ENCODE assay signal across 9 cellular contexts in the genomic region with DNA sequence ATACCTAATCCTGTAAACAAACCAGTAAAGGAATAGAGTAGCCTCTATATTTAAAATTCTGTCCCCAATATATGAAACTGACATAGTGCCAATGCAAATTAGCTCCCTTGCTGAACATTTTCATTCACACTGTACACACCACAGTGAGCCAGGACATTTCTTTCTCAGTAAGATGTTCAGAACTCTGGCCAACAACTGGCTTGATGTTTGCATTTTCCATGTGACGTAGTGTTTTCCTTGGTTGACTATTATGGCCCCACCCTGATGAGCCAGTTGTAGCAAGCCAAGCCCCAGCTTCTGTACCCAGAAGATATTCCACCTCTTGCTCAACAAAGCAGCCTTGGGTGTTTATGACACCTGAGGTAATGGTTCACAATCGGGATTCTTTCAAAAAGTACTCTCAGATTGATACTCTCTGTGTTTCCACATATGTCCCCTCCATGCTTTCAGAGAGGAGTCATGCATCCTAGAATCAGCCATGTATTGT. TPM values are rescaled to one million over a fixed set of nuclear protein-coding genes. Genes with fewer than 3 reads are reported as not detected.
DNase-seq lines count a peak whose midpoint lies in the region; ATAC-seq and TF ChIP-seq lines count a peak whose summit lies in the region.
"Had no signal": no experiment of that assay in that cellular context is flagged by ENCODE, and none has a peak within 500 bp of the region (broad histone marks: within the 10 kb centered on the region; RNA-seq: fewer than 3 reads in every experiment).

No MANE protein-coding gene starts in this region.

- H3K4me1 Mint-ChIP-seq in H9, result peaks cover 10 to 17% of the 10 kb centered on the region in 2 experiments

- H3K18ac ChIP-seq in H9 (ENCODE audit: insufficient read length, low read depth, low read length), result no peak overlapping the region

- H3K4me1 ChIP-seq in MM.1S (ENCODE audit: low read length) (peaks cover 15% of the 10 kb centered on the region), right cardiac atrium (ENCODE audit: control insufficient read depth, insufficient read depth, low read length) (no peaks in the 10 kb centered on the region), H9 (ENCODE audit: insufficient read depth, low read length) (no peaks in the 10 kb centered on the region)

- H3K79me2 ChIP-seq in MM.1S (ENCODE audit: low read length) (no peaks in the 10 kb centered on the region), H9 (ENCODE audit: insufficient read depth, low read length) (no peaks in the 10 kb centered on the region)

- TF ChIP-seq CTCF in MM.1S (IDR thresholded peaks at IDR 0.05; ENCODE audit: low read length) (no peak), H9 (conservative IDR thresholded peaks at IDR 0.05) (no peak)

- no peak overlapping the region for H4K5ac ChIP-seq in H9 (ENCODE audit: insufficient read length, low read depth, low read length)

- no peaks in the 10 kb centered on the region for H3K36me3 Mint-ChIP-seq in H9 (ENCODE audit: insufficient read depth in 1 of 3, low read depth in 3 of 3)

- H3K4me3 Mint-ChIP-seq in H9, result no peak overlapping the region

- peak overlapping the region in 1 of 3 experiments; percentile 26; a peak in 2 of 7 replicates for H3K27ac Mint-ChIP-seq in H9

- no peaks in the 10 kb centered on the region for H3K36me3 ChIP-seq in MM.1S (replicated peaks; ENCODE audit: insufficient read depth, low read length)

- no peaks in the 10 kb centered on the region for H3K79me1 ChIP-seq in H9 (ENCODE audit: insufficient read depth, low read depth, low read length, poor library complexity, severe bottlenecking)

- WGBS in right cardiac atrium, result 62% methylated on average over 2 of the region's 2 CpGs
- no CpG with 5 or more reads among the region's 2 CpGs for WGBS in H9 (ENCODE audit: extremely low coverage, insufficient read length, low lambda C conversion rate)

- H2AK5ac ChIP-seq in H9 (ENCODE audit: insufficient read length, low read length), result no peak overlapping the region

- H4K20me1 ChIP-seq in MM.1S (ENCODE audit: insufficient read depth, low read length) (no peaks in the 10 kb centered on the region), H9 (ENCODE audit: control insufficient read depth, insufficient read depth, insufficient read length) (no peaks in the 10 kb centered on the region)

- no peak overlapping the region for H2BK5ac ChIP-seq in H9 (ENCODE audit: insufficient read length, low read length)

- H3K9me2 ChIP-seq in MM.1S (replicated peaks; ENCODE audit: insufficient read depth, low read length), result no peaks in the 10 kb centered on the region

- no peaks in the 10 kb centered on the region for H3K9me3 ChIP-seq in MM.1S (replicated peaks; ENCODE audit: insufficient read depth, low read length)
- H3K9me3 ChIP-seq in right cardiac atrium (ENCODE audit: control insufficient read depth, low read length), result no peaks in the 10 kb centered on the region
- H3K9me3 ChIP-seq in H9 (ENCODE audit: control insufficient read depth, low read depth, low read length), result no peaks in the 10 kb centered on the region
- H3K9me3 ChIP-seq: psoas muscle had no signal

- no peaks in the 10 kb centered on the region for H3K27me3 Mint-ChIP-seq in H9 (ENCODE audit: low read depth)

- peak overlapping the region; percentile 89 for H3K4me2 ChIP-seq in MM.1S (ENCODE audit: low read depth, low read length)
- no peak overlapping the region for H3K4me2 ChIP-seq in H9 (ENCODE audit: insufficient read depth, insufficient read length, low read length)

- peak overlapping the region; percentile 88; the same call in 1 of the 2 replicates for H3K9ac ChIP-seq in MM.1S (ENCODE audit: low read length)
- H3K9ac ChIP-seq in H9 (ENCODE audit: extremely low read depth, insufficient read length, low read length), result no peak overlapping the region

- H3K27ac ChIP-seq in MM.1S (ENCODE audit: low read length) (peak overlapping the region; percentile 88), right cardiac atrium (ENCODE audit: low read length) (no peak overlapping the region), H9 (ENCODE audit: insufficient read length, low read depth, low read length) (no peak overlapping the region)
- H3K27ac ChIP-seq: psoas muscle had no signal

- ATAC-seq in GM18499 (IDR thresholded peaks at IDR 0.05; ENCODE audit: insufficient read depth, unreplicated experiment), result peak; percentile 35
- ATAC-seq in GM21737 (IDR thresholded peaks at IDR 0.05; ENCODE audit: unreplicated experiment), result peak; percentile 39
- peak; percentile 40 to 73 for ATAC-seq in right cardiac atrium

- no peak overlapping the region for H2BK12ac ChIP-seq in H9 (ENCODE audit: insufficient read length, low read depth, low read length)

- H2BK15ac ChIP-seq in H9 (ENCODE audit: low read depth, low read length), result no peak overlapping the region

- peaks cover 32% of the 10 kb centered on the region for H3F3A ChIP-seq in MM.1S (ENCODE audit: insufficient read depth, low read length)

- no peak overlapping the region for H2BK120ac ChIP-seq in H9 (ENCODE audit: low read depth, low read length, poor library complexity, severe bottlenecking)

- H3K23me2 ChIP-seq in H9 (ENCODE audit: insufficient read length, low read depth, low read length, poor library complexity, severe bottlenecking), result no peaks in the 10 kb centered on the region

- no peak overlapping the region for H3K4me3 ChIP-seq in MM.1S (ENCODE audit: low read length)
- no peak overlapping the region for H3K4me3 ChIP-seq in right cardiac atrium (ENCODE audit: low read length)
- H3K4me3 ChIP-seq: psoas muscle had no signal

- no peak overlapping the region for H3K23ac ChIP-seq in H9 (ENCODE audit: insufficient read length, low read depth, low read length)

- no peak overlapping the region for H4K91ac ChIP-seq in H9 (ENCODE audit: insufficient read length, low read depth, low read length)

- no peak overlapping the region for H3K4ac ChIP-seq in H9 (ENCODE audit: low read depth, low read length)

- no peak overlapping the region for H3T11ph ChIP-seq in H9 (ENCODE audit: low read length)

- no peak overlapping the region for H2BK20ac ChIP-seq in H9 (ENCODE audit: low read depth, low read length, poor library complexity, severe bottlenecking)

- H4K8ac ChIP-seq in H9 (replicated peaks; ENCODE audit: insufficient read length, low read depth, low read length), result no peak overlapping the region

- intact Hi-C loops in right cardiac atrium (cut with DNase I), result no loop called here

- no peak overlapping the region for H3K14ac ChIP-seq in H9 (ENCODE audit: insufficient read depth, low read length)

- H3K27me3 ChIP-seq in MM.1S (replicated peaks; ENCODE audit: insufficient read depth, low read length), result no peaks in the 10 kb centered on the region
- no peaks in the 10 kb centered on the region for H3K27me3 ChIP-seq in right cardiac atrium (ENCODE audit: control insufficient read depth, insufficient read depth)
- no peaks in the 10 kb centered on the region for H3K27me3 ChIP-seq in H9 (ENCODE audit: insufficient read depth, low read length)

- H3K9me3 Mint-ChIP-seq in H9, result no peaks in the 10 kb centered on the region

- DNase-seq in MM.1S (peak; percentile 55), right cardiac atrium (no peak), RKO (ENCODE audit: low spot score) (no peak), H9 (no peak), dedifferentiated amniotic fluid mesenchymal stem cell (ENCODE audit: extremely low spot score) (no peak)
- no peak for DNase-seq in stimulated activated CD4-positive, alpha-beta T cell treated with anti-CD3 and anti-CD28 coated beads, Interleukin-2, amount 100 ng/mL, for 24 hours
- DNase-seq: psoas muscle had no signal

- H2AFZ ChIP-seq in MM.1S (ENCODE audit: low read length) (peak overlapping the region; percentile 50; the same call in 1 of the 2 replicates), H9 (ENCODE audit: low read length) (no peak overlapping the region)

- H3K56ac ChIP-seq in H9 (ENCODE audit: insufficient read length, low read depth, low read length), result no peak overlapping the region

RNA-seq across cellular contexts. Expression of a gene that starts 17.7 kb away (rescaled TPM):
- total RNA-seq in right cardiac atrium (100 to 1,000 TPM in 1 of 4 donors, 10 to 100 TPM in 3; 46.7 to 120 (median 83.4) TPM), H9 (2021) (3.5 and 3.6 TPM in 2 replicates)
- 139 TPM for polyA plus RNA-seq in right cardiac atrium

Comparison
In these comparisons a context has a peak if more than half of its experiments do, and no peak if none do; other contexts are left out.
1. RNA of a gene that starts 17.7 kb away (total RNA-seq): 46.7 to 120 TPM in right cardiac atrium; 3.5 to 3.6 TPM in H9; every median in the first group is over 10 times any median in the second.
2. Peak in every context shown above with its lines, with median percentiles within 50 percentile points of each other: ATAC-seq.